ENCODE assay signal across 17 cellular contexts in the genomic region with DNA sequence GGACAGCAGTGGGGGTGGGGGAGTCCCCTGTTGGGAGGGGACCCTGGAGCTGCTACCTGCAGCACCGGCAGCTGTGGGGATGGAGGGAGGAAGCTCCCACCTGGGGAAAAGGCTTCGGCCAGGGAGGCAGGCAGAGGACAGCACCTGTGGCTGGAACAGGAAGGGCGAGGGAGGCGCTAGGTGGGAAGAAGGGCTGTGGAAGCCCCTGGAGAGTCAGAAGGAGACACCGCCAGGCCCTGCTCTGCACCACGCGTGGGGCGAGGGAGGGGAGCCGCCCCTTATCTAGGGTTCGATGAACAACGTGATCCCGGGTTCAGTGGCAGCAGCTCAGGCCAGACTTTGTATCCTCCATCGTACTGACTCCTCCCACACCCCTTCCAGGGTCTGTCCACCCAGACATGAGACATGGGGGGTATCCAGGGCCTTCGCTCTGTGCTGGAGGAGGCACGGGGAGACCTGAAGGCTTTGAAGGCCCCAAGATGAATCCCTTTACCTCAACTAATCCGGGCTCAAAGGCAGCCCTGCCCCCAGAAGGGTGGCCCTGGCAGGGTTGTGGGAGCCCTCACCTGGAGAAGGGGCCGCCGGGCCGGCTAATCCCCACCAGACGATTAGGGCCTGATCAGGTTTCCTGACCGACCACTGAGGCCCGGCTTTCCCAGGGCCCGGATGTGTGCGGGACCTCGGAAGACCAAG.
DNase-seq lines count a peak whose midpoint lies in the region; ATAC-seq, FAIRE-seq and TF ChIP-seq lines count a peak whose summit lies in the region.
"Had no signal": no experiment of that assay in that cellular context is flagged by ENCODE, and none has a peak within 500 bp of the region (broad histone marks: within the 10 kb centered on the region; RNA-seq: fewer than 3 reads in every experiment).

No MANE protein-coding gene starts in this region.

- H2AFZ ChIP-seq in H9 (ENCODE audit: low read length), result no peak overlapping the region

- no peaks in the 10 kb centered on the region for H4K20me1 ChIP-seq in H9 (ENCODE audit: control insufficient read depth, insufficient read depth, insufficient read length)

- WGBS in H9 (ENCODE audit: extremely low coverage, insufficient read length, low lambda C conversion rate), result no CpG with 5 or more reads among the region's 25 CpGs
- WGBS in sigmoid colon, 2 donors, result 86 to 89% methylated on average over 25 of the region's 25 CpGs

- H2AK5ac ChIP-seq in H9 (ENCODE audit: insufficient read length, low read length), result no peak overlapping the region

- no peaks in the 10 kb centered on the region for H3K9me3 ChIP-seq in H9 (ENCODE audit: control insufficient read depth, low read depth, low read length)
- H3K9me3 ChIP-seq in kidney (ENCODE audit: control insufficient read depth in 1 of 2, low read length in 2 of 2), result no peaks in the 10 kb centered on the region
- H3K9me3 ChIP-seq in sigmoid colon, result no peaks in the 10 kb centered on the region
- H3K9me3 ChIP-seq: Caco-2 had no signal

- H2BK12ac ChIP-seq in H9 (ENCODE audit: insufficient read length, low read depth, low read length), result no peak overlapping the region

- H2BK120ac ChIP-seq in H9 (ENCODE audit: low read depth, low read length, poor library complexity, severe bottlenecking), result no peak overlapping the region

- ATAC-seq in GM18870 (IDR thresholded peaks at IDR 0.05; ENCODE audit: unreplicated experiment) (no peak), GM19324 (IDR thresholded peaks at IDR 0.05; ENCODE audit: low FRiP score, unreplicated experiment) (no peak)
- ATAC-seq: PC-3 had no signal

- no peaks in the 10 kb centered on the region; a peak in 1 of 7 replicates for H3K36me3 Mint-ChIP-seq in H9 (ENCODE audit: insufficient read depth in 1 of 3, low read depth in 3 of 3)

- peaks cover 6 to 34% of the 10 kb centered on the region in 2 experiments for H3K4me1 Mint-ChIP-seq in H9

- no peak for FAIRE-seq in kidney (lab: Jason Lieb, UNC)
- FAIRE-seq: A204.1 had no signal

- no peak overlapping the region for H4K8ac ChIP-seq in H9 (replicated peaks; ENCODE audit: insufficient read length, low read depth, low read length)

- H3K27me3 ChIP-seq in H9 (ENCODE audit: insufficient read depth, low read length), result no peaks in the 10 kb centered on the region
- H3K27me3 ChIP-seq in sigmoid colon, result peaks cover 0 to 14% (median 6%) of the 10 kb centered on the region in 3 donors

- no peak overlapping the region for H3K4me3 ChIP-seq in kidney (ENCODE audit: low read length in 2 of 2)
- H3K4me3 ChIP-seq in sigmoid colon, result no peak overlapping the region

- intact Hi-C loops in kidney (cut with DNase I) (no loop called here), sigmoid colon (cut with DNase I) (no loop called here)

- H3K14ac ChIP-seq in H9 (ENCODE audit: insufficient read depth, low read length), result no peak overlapping the region

- H3K4me1 ChIP-seq in H9 (ENCODE audit: insufficient read depth, low read length) (no peaks in the 10 kb centered on the region; the same call in 1 of the 2 replicates), kidney (ENCODE audit: control insufficient read depth in 1 of 2, insufficient read depth in 1 of 2, low read depth in 1 of 2, low read length in 2 of 2) (no peaks in the 10 kb centered on the region), sigmoid colon (no peaks in the 10 kb centered on the region)

- H3K9me3 Mint-ChIP-seq in H9, result no peaks in the 10 kb centered on the region

- no peak overlapping the region for H2BK15ac ChIP-seq in H9 (ENCODE audit: low read depth, low read length)

- no peak for TF ChIP-seq POLR2A in sigmoid colon (IDR thresholded peaks at IDR 0.05)

- H3K4me3 Mint-ChIP-seq in H9, result no peak overlapping the region

- no peak overlapping the region for H3K9ac ChIP-seq in H9 (ENCODE audit: extremely low read depth, insufficient read length, low read length)
- no peak overlapping the region for H3K9ac ChIP-seq in kidney (ENCODE audit: low read length in 2 of 2)

- no peak overlapping the region for H3K4me2 ChIP-seq in H9 (ENCODE audit: insufficient read depth, insufficient read length, low read length)

- no peaks in the 10 kb centered on the region for H3K79me1 ChIP-seq in H9 (ENCODE audit: insufficient read depth, low read depth, low read length, poor library complexity, severe bottlenecking)

- peaks cover 15% of the 10 kb centered on the region for H3K27me3 Mint-ChIP-seq in H9 (ENCODE audit: low read depth)

- peak; percentile 50 for DNase-seq in activated effector memory CD4-positive, alpha-beta T cell treated with anti-CD3 and anti-CD28 coated beads, Interleukin-2, amount 50 U/mL, for 16 hours
- no peak for DNase-seq in activated effector memory CD4-positive, alpha-beta T cell treated with Interleukin-2 at 50 U/mL for 16 hours
- DNase-seq in H9 (peak; percentile 20), kidney (peak; percentile 56), sigmoid colon (peak; percentile 40), GM10266 (ENCODE audit: extremely low spot score) (no peak)
- DNase-seq: KG1, NCI-H1092, NCI-H1694, NCI-H2107, NCI-H226, NCI-H69, PC-3 had no signal

- H3K18ac ChIP-seq in H9 (ENCODE audit: insufficient read length, low read depth, low read length), result no peak overlapping the region

- no peak overlapping the region for H2BK20ac ChIP-seq in H9 (ENCODE audit: low read depth, low read length, poor library complexity, severe bottlenecking)

- TF ChIP-seq CTCF in H9 (conservative IDR thresholded peaks at IDR 0.05), result no peak
- no peak for TF ChIP-seq CTCF in kidney (IDR thresholded peaks at IDR 0.05; ENCODE audit: borderline replicate concordance, extremely low read depth, insufficient read depth)
- no peak for TF ChIP-seq CTCF in sigmoid colon (IDR thresholded peaks at IDR 0.05)
- TF ChIP-seq CTCF in GM10266 (IDR thresholded peaks at IDR 0.05; ENCODE audit: control insufficient read depth, insufficient read depth, low read depth, missing control alignments), result no peak

- H3K23ac ChIP-seq in H9 (ENCODE audit: insufficient read length, low read depth, low read length), result no peak overlapping the region

- no peak overlapping the region for H4K5ac ChIP-seq in H9 (ENCODE audit: insufficient read length, low read depth, low read length)

- no peak for TF ChIP-seq EP300 in sigmoid colon (IDR thresholded peaks at IDR 0.05)

- no peak overlapping the region for H2BK5ac ChIP-seq in H9 (ENCODE audit: insufficient read length, low read length)

- no peak overlapping the region for H3T11ph ChIP-seq in H9 (ENCODE audit: low read length)

- no peaks in the 10 kb centered on the region for H3K23me2 ChIP-seq in H9 (ENCODE audit: insufficient read length, low read depth, low read length, poor library complexity, severe bottlenecking)

- no peak overlapping the region for H3K27ac ChIP-seq in H9 (ENCODE audit: insufficient read length, low read depth, low read length)
- H3K27ac ChIP-seq in kidney (ENCODE audit: low read depth in 2 of 2, low read length in 2 of 2), result no peak overlapping the region
- no peak overlapping the region for H3K27ac ChIP-seq in sigmoid colon

- H3K4ac ChIP-seq in H9 (ENCODE audit: low read depth, low read length), result no peak overlapping the region

- peak overlapping the region in 1 of 3 experiments; percentile 52; a peak in 1 of 7 replicates for H3K27ac Mint-ChIP-seq in H9

- H3K36me3 ChIP-seq in kidney (ENCODE audit: control insufficient read depth in 1 of 2, insufficient read depth in 2 of 2, low read length in 2 of 2) (no peaks in the 10 kb centered on the region), sigmoid colon (no peaks in the 10 kb centered on the region)

- no peaks in the 10 kb centered on the region for H3K79me2 ChIP-seq in H9 (ENCODE audit: insufficient read depth, low read length)

- no peak overlapping the region for H4K91ac ChIP-seq in H9 (ENCODE audit: insufficient read length, low read depth, low read length)

- no peak overlapping the region for H3K56ac ChIP-seq in H9 (ENCODE audit: insufficient read length, low read depth, low read length)

Comparison
In these comparisons a context has a peak if more than half of its experiments do, and no peak if none do; other contexts are left out.
1. DNase-seq: peak in activated effector memory CD4-positive, alpha-beta T cell treated with anti-CD3 and anti-CD28 coated beads, Interleukin-2, amount 50 U/mL, for 16 hours (single experiment), H9 (single experiment), kidney (single experiment) and sigmoid colon (single experiment); none in activated effector memory CD4-positive, alpha-beta T cell treated with Interleukin-2 at 50 U/mL for 16 hours (single experiment) and GM10266 (single experiment).